ENCODE assay signal across 1 cellular context in the genomic region with DNA sequence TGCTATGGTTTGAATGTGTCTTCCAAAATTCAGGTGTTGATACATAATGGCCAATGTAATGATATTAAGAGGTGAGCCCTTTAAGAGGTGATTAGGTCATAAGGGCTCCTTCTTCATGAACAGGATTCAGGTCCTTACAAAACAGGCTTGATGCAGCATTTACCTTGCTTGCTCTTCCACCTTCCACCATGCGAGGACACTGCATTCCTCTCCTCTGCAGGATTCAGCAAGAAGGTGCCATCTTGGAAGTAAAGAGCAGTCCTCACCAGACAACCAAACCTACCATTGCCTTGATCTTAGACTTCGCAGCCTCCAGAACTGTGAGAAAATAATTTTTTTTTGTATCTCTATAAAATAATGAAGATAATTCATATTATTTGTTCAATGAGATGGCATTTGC.
A peak's percentile ranks its signal among the peaks of the same experiment; 100 is the strongest.
TF ChIP-seq lines count a peak whose summit lies in the region.

No MANE protein-coding gene starts in this region.

TF ChIP-seq in GM23338, 12 proteins besides CTCF, POLR2A, EP300 and RAD21 (continued from another document):
- TF ChIP-seq, protein P1, sequence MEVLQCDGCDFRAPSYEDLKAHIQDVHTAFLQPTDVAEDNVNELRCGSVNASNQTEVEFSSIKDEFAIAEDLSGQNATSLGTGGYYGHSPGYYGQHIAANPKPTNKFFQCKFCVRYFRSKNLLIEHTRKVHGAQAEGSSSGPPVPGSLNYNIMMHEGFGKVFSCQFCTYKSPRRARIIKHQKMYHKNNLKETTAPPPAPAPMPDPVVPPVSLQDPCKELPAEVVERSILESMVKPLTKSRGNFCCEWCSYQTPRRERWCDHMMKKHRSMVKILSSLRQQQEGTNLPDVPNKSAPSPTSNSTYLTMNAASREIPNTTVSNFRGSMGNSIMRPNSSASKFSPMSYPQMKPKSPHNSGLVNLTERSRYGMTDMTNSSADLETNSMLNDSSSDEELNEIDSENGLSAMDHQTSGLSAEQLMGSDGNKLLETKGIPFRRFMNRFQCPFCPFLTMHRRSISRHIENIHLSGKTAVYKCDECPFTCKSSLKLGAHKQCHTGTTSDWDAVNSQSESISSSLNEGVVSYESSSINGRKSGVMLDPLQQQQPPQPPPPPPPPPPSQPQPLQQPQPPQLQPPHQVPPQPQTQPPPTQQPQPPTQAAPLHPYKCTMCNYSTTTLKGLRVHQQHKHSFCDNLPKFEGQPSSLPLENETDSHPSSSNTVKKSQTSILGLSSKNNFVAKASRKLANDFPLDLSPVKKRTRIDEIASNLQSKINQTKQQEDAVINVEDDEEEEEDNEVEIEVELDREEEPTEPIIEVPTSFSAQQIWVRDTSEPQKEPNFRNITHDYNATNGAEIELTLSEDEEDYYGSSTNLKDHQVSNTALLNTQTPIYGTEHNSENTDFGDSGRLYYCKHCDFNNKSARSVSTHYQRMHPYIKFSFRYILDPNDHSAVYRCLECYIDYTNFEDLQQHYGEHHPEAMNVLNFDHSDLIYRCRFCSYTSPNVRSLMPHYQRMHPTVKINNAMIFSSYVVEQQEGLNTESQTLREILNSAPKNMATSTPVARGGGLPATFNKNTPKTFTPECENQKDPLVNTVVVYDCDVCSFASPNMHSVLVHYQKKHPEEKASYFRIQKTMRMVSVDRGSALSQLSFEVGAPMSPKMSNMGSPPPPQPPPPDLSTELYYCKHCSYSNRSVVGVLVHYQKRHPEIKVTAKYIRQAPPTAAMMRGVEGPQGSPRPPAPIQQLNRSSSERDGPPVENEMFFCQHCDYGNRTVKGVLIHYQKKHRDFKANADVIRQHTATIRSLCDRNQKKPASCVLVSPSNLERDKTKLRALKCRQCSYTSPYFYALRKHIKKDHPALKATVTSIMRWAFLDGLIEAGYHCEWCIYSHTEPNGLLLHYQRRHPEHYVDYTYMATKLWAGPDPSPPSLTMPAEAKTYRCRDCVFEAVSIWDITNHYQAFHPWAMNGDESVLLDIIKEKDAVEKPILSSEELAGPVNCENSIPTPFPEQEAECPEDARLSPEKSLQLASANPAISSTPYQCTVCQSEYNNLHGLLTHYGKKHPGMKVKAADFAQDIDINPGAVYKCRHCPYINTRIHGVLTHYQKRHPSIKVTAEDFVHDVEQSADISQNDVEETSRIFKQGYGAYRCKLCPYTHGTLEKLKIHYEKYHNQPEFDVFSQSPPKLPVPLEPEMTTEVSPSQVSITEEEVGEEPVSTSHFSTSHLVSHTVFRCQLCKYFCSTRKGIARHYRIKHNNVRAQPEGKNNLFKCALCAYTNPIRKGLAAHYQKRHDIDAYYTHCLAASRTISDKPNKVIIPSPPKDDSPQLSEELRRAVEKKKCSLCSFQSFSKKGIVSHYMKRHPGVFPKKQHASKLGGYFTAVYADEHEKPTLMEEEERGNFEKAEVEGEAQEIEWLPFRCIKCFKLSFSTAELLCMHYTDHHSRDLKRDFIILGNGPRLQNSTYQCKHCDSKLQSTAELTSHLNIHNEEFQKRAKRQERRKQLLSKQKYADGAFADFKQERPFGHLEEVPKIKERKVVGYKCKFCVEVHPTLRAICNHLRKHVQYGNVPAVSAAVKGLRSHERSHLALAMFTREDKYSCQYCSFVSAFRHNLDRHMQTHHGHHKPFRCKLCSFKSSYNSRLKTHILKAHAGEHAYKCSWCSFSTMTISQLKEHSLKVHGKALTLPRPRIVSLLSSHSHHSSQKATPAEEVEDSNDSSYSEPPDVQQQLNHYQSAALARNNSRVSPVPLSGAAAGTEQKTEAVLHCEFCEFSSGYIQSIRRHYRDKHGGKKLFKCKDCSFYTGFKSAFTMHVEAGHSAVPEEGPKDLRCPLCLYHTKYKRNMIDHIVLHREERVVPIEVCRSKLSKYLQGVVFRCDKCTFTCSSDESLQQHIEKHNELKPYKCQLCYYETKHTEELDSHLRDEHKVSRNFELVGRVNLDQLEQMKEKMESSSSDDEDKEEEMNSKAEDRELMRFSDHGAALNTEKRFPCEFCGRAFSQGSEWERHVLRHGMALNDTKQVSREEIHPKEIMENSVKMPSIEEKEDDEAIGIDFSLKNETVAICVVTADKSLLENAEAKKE (CRISPR knock-in tag; IDR thresholded peaks at IDR 0.05), result peak; percentile 82
